1 cellular context compared by ENCODE assay signal in the genomic region with DNA sequence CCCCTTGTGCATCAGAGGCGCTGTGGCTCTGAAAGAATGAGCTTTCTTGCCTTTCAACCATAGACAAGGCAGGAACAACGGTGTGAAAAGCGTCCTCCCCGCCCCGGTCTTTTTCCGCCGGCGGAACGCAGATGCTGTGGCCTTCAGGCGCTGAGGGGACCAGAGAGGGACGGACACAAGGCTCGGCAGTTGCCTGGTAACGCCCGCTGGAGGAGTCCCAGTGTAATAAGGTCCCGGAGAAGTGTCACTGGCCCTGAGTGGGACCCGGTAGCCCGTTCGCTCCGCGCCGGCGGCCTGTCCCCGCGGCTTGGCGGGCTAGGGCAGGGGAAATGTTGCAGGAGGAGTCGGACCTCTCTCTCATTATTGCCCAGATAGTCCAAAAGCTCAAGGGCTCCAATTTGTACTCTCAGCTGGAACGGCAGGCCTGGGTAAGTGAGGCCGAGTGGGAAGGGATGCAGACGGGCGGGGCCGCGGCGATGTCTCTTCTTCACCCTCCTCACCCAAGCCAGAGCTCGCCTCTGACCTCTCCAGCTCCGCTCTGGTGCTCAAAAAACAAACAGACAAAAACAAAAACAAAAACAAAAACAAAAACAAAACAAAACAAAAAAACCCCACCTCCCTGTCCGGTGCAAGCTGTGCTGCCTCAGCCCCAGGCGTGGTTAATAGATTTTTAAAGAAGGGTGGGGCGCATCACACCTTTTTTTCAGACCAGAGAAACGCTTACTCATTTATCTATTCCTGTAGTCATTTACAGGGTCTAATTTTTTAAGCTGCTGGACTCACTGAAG.
A peak's percentile ranks its signal among the peaks of the same experiment; 100 is the strongest.
TF ChIP-seq lines count a peak whose summit lies in the region.

Gene TBC1D19 (plus strand): TSS at position 220 of the 788 bp plus-strand sequence. CDS start 110 bp downstream, at position 330.

TF ChIP-seq in K562, 482 proteins besides CTCF, POLR2A, EP300 and RAD21 (continued from another document and continues in another):
- peak; percentile 48; the same call in 1 of the 2 replicates for TF ChIP-seq E2F1 (CRISPR knock-in tag; IDR thresholded peaks at IDR 0.05)
- no peak for TF ChIP-seq ELK1 (CRISPR knock-in tag; IDR thresholded peaks at IDR 0.05)
- no peak for TF ChIP-seq MCM5 (IDR thresholded peaks at IDR 0.05; ENCODE audit: low read depth)
- TF ChIP-seq GABPB2 (CRISPR knock-in tag; conservative IDR thresholded peaks at IDR 0.05), result no peak
- TF ChIP-seq, protein P1, sequence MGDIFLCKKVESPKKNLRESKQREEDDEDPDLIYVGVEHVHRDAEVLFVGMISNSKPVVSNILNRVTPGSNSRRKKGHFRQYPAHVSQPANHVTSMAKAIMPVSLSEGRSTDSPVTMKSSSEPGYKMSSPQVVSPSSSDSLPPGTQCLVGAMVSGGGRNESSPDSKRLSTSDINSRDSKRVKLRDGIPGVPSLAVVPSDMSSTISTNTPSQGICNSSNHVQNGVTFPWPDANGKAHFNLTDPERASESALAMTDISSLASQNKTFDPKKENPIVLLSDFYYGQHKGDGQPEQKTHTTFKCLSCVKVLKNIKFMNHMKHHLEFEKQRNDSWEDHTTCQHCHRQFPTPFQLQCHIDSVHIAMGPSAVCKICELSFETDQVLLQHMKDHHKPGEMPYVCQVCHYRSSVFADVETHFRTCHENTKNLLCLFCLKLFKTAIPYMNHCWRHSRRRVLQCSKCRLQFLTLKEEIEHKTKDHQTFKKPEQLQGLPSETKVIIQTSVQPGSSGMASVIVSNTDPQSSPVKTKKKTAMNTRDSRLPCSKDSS (IDR thresholded peaks at IDR 0.05; ENCODE audit: low read depth, partially characterized antibody), result no peak
- TF ChIP-seq ARID4B (CRISPR knock-in tag; IDR thresholded peaks at IDR 0.05), result peak; percentile 82
- TF ChIP-seq, protein P2, sequence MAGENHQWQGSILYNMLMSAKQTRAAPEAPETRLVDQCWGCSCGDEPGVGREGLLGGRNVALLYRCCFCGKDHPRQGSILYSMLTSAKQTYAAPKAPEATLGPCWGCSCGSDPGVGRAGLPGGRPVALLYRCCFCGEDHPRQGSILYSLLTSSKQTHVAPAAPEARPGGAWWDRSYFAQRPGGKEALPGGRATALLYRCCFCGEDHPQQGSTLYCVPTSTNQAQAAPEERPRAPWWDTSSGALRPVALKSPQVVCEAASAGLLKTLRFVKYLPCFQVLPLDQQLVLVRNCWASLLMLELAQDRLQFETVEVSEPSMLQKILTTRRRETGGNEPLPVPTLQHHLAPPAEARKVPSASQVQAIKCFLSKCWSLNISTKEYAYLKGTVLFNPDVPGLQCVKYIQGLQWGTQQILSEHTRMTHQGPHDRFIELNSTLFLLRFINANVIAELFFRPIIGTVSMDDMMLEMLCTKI (IDR thresholded peaks at IDR 0.05; ENCODE audit: partially characterized antibody), result no peak
- TF ChIP-seq, protein P3, sequence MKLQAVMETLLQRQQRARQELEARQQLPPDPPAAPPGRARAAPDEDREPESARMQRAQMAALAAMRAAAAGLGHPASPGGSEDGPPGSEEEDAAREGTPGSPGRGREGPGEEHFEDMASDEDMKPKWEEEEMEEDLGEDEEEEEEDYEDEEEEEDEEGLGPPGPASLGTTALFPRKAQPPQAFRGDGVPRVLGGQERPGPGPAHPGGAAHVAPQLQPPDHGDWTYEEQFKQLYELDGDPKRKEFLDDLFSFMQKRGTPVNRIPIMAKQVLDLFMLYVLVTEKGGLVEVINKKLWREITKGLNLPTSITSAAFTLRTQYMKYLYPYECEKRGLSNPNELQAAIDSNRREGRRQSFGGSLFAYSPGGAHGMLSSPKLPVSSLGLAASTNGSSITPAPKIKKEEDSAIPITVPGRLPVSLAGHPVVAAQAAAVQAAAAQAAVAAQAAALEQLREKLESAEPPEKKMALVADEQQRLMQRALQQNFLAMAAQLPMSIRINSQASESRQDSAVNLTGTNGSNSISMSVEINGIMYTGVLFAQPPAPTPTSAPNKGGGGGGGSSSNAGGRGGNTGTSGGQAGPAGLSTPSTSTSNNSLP (IDR thresholded peaks at IDR 0.05; ENCODE audit: borderline replicate concordance, low read depth, low read length), result no peak
- TF ChIP-seq, protein P4, sequence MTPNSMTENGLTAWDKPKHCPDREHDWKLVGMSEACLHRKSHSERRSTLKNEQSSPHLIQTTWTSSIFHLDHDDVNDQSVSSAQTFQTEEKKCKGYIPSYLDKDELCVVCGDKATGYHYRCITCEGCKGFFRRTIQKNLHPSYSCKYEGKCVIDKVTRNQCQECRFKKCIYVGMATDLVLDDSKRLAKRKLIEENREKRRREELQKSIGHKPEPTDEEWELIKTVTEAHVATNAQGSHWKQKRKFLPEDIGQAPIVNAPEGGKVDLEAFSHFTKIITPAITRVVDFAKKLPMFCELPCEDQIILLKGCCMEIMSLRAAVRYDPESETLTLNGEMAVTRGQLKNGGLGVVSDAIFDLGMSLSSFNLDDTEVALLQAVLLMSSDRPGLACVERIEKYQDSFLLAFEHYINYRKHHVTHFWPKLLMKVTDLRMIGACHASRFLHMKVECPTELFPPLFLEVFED (CRISPR knock-in tag; conservative IDR thresholded peaks at IDR 0.05), result no peak
- TF ChIP-seq POLR2G (IDR thresholded peaks at IDR 0.05; ENCODE audit: low read depth, low read length), result peak; percentile 77
- peak in 1 of 2 experiments; percentile 40; a peak in 1 of 4 replicates for TF ChIP-seq MLLT1 (IDR thresholded peaks at IDR 0.05)
- TF ChIP-seq NELFE (IDR thresholded peaks at IDR 0.05; ENCODE audit: insufficient read depth, insufficient read length), result no peak
- no peak for TF ChIP-seq NCOA2 (IDR thresholded peaks at IDR 0.05; ENCODE audit: partially characterized antibody in 2 of 2)
- no peak for TF ChIP-seq CCNT2 (IDR thresholded peaks at IDR 0.05; ENCODE audit: borderline replicate concordance, extremely low read depth, insufficient read length, low read depth, low read length)
- peak; percentile 95 for TF ChIP-seq RFX1 (IDR thresholded peaks at IDR 0.05)
- 0 out of 2 replicates have a peak, but pooled peaks have one; percentile 30 for TF ChIP-seq GATAD2A (IDR thresholded peaks at IDR 0.05)
- TF ChIP-seq RCOR1 (IDR thresholded peaks at IDR 0.05; ENCODE audit: borderline replicate concordance in 1 of 2, low read depth in 2 of 2, low read length in 2 of 2), result peak in 1 of 2 experiments; percentile 82; a peak in 2 of 4 replicates
- no peak for TF ChIP-seq ZNF212 (CRISPR knock-in tag; IDR thresholded peaks at IDR 0.05)
- no peak for TF ChIP-seq HOMEZ (CRISPR knock-in tag; IDR thresholded peaks at IDR 0.05)
- TF ChIP-seq ZEB2 (IDR thresholded peaks at IDR 0.05), result peak; percentile 96
- TF ChIP-seq ZNF79 (CRISPR knock-in tag; IDR thresholded peaks at IDR 0.05; ENCODE audit: low read depth), result no peak
- no peak for TF ChIP-seq NFE2L1 (tag; IDR thresholded peaks at IDR 0.05; ENCODE audit: borderline replicate concordance, low read depth)
- no peak for TF ChIP-seq EZH2 (IDR thresholded peaks at IDR 0.05; ENCODE audit: borderline replicate concordance, low read depth, low read length)
- TF ChIP-seq JUN (IDR thresholded peaks at IDR 0.05; ENCODE audit: borderline replicate concordance, low read depth, low read length), result no peak
- no peak for TF ChIP-seq JUN (CRISPR knock-in tag; IDR thresholded peaks at IDR 0.05; ENCODE audit: borderline replicate concordance)
- TF ChIP-seq ZNF507 (tag; conservative IDR thresholded peaks at IDR 0.05), result no peak
- TF ChIP-seq BRD9 (IDR thresholded peaks at IDR 0.05; ENCODE audit: low read depth, partially characterized antibody), result no peak
- TF ChIP-seq SAP30 (IDR thresholded peaks at IDR 0.05; ENCODE audit: borderline replicate concordance, insufficient read depth, low read depth, low read length, poor library complexity, severe bottlenecking), result peak; percentile 72
- no peak for TF ChIP-seq ZNF644 (tag; IDR thresholded peaks at IDR 0.05; ENCODE audit: low read depth)
- no peak for TF ChIP-seq IRF1 (CRISPR knock-in tag; IDR thresholded peaks at IDR 0.05; ENCODE audit: borderline replicate concordance)
- TF ChIP-seq NR2F6 (CRISPR knock-in tag; IDR thresholded peaks at IDR 0.05), result no peak
- no peak for TF ChIP-seq ZNF408 (CRISPR knock-in tag; IDR thresholded peaks at IDR 0.05; ENCODE audit: low read depth)
- TF ChIP-seq KHSRP (IDR thresholded peaks at IDR 0.05), result no peak
- no peak for TF ChIP-seq HNRNPK (IDR thresholded peaks at IDR 0.05; ENCODE audit: low read depth, low read length, poor library complexity, severe bottlenecking)
- no peak for TF ChIP-seq PYGO2 (tag; IDR thresholded peaks at IDR 0.05)
- TF ChIP-seq CBX3 (IDR thresholded peaks at IDR 0.05; ENCODE audit: borderline replicate concordance in 1 of 2, low read length in 2 of 2), result peak; percentile 89 to 98
- peak in 1 of 2 experiments; percentile 29; a peak in 1 of 4 replicates for TF ChIP-seq ETV6 (IDR thresholded peaks at IDR 0.05; ENCODE audit: borderline replicate concordance in 1 of 2, low read depth in 2 of 2, low read length in 1 of 2)
- no peak for TF ChIP-seq ETV6 (CRISPR knock-in tag; IDR thresholded peaks at IDR 0.05; ENCODE audit: borderline replicate concordance)
- no peak for TF ChIP-seq U2AF1 (optimal IDR thresholded peaks at IDR 0.05; ENCODE audit: low read depth, low read length)
- TF ChIP-seq TOE1 (IDR thresholded peaks at IDR 0.05; ENCODE audit: borderline replicate concordance), result peak; percentile 68; the same call in 1 of the 2 replicates
- TF ChIP-seq TOE1 (CRISPR knock-in tag; IDR thresholded peaks at IDR 0.05; ENCODE audit: borderline replicate concordance, low read depth), result no peak
